In the genomic region with DNA sequence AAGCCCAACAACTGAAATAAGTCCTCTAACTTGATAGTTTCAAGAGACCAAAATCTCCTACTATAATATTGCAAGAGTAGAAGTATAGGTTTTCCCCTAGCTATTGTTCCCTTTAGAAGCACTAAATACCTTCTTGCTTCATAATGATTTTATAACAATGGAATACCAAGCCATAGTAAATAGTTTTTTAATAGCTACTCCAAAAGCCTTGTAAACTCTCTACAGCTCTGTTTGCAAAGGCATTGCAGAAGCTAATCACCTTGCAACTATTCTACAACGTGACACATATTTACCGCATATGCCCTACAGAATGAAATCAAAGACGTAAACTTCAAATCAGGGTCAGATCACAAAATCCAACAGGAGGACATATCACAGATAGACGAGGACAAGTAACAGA, we compare ENCODE assay signal across 28 cellular contexts.
"Had no signal": no experiment of that assay in that cellular context is flagged by ENCODE, and none has a peak within 500 bp of the region (broad histone marks: within the 10 kb centered on the region; RNA-seq: fewer than 3 reads in every experiment).

No MANE protein-coding gene starts in this region.

- H3K4me1 ChIP-seq: esophagus squamous epithelium, gastrocnemius medialis, heart right ventricle, left lung, lower lobe of right lung had no signal

- ATAC-seq: effector memory CD8-positive, alpha-beta T cell; esophagus mucosa; gastrocnemius medialis; heart right ventricle; left cardiac atrium; left lung; left ventricle myocardium superior; lower lobe of right lung; mucosa of descending colon; naive thymus-derived CD8-positive, alpha-beta T cell had no signal

- FAIRE-seq: endometrium, islet of Langerhans, keratinocyte had no signal

- DNase-seq: dermis blood vessel endothelial cell; dorsolateral prefrontal cortex; effector CD8-positive, alpha-beta T cell; effector memory CD8-positive, alpha-beta T cell; endodermal cell; erythroblast; esophagus squamous epithelium; foreskin fibroblast; foreskin melanocyte; gastrocnemius medialis; glutamatergic neuron; head of caudate nucleus; heart right ventricle; hippocampal formation; left cardiac atrium; left lung; left ventricle myocardium superior; lower lobe of right lung; mesenchymal stem cell; mucosa of descending colon; naive B cell; naive thymus-derived CD8-positive, alpha-beta T cell had no signal

- H3K9me3 ChIP-seq: esophagus squamous epithelium, gastrocnemius medialis, heart right ventricle, left lung, lower lobe of right lung, mucosa of descending colon had no signal

- H3K36me3 ChIP-seq: esophagus squamous epithelium, gastrocnemius medialis, heart right ventricle, left lung, lower lobe of right lung had no signal

- H3K27ac ChIP-seq: coronary artery, dorsolateral prefrontal cortex, epithelial cell of prostate, esophagus squamous epithelium, gastrocnemius medialis, heart right ventricle, left lung, lower lobe of right lung had no signal

- H3K27me3 ChIP-seq: dorsolateral prefrontal cortex, esophagus squamous epithelium, gastrocnemius medialis, heart right ventricle, left lung had no signal

- H3K4me3 ChIP-seq: coronary artery, dorsolateral prefrontal cortex, esophagus squamous epithelium, gastrocnemius medialis, heart right ventricle, left lung, lower lobe of right lung, mucosa of descending colon had no signal
